In the genomic region with DNA sequence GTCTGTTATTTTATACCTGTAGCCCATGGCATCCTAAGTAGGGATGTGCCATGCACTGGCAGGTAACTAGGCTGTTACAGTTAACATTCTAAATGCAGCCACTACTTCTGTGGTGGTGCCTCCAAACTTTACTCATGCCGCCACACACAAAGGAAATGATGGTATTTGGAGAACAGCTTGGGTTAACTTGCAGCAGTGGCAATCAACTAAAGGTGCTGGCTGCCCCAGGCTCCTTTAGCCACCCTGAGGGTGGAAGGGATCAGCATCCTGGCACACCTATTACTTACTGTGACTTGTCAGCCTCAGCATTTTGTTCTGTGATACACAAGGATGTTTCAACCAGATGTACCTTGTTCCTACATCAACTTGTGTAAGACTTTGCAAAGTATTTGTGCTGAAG, we compare ENCODE assay signal across 2 cellular contexts.
TF ChIP-seq lines count a peak whose summit lies in the region.

No MANE protein-coding gene starts in this region.

TF ChIP-seq in GM23338, 12 proteins besides CTCF, POLR2A, EP300 and RAD21 (continued from another document):
- no peak for TF ChIP-seq REST (IDR thresholded peaks at IDR 0.05; ENCODE audit: unreplicated experiment)
- TF ChIP-seq, protein P1, sequence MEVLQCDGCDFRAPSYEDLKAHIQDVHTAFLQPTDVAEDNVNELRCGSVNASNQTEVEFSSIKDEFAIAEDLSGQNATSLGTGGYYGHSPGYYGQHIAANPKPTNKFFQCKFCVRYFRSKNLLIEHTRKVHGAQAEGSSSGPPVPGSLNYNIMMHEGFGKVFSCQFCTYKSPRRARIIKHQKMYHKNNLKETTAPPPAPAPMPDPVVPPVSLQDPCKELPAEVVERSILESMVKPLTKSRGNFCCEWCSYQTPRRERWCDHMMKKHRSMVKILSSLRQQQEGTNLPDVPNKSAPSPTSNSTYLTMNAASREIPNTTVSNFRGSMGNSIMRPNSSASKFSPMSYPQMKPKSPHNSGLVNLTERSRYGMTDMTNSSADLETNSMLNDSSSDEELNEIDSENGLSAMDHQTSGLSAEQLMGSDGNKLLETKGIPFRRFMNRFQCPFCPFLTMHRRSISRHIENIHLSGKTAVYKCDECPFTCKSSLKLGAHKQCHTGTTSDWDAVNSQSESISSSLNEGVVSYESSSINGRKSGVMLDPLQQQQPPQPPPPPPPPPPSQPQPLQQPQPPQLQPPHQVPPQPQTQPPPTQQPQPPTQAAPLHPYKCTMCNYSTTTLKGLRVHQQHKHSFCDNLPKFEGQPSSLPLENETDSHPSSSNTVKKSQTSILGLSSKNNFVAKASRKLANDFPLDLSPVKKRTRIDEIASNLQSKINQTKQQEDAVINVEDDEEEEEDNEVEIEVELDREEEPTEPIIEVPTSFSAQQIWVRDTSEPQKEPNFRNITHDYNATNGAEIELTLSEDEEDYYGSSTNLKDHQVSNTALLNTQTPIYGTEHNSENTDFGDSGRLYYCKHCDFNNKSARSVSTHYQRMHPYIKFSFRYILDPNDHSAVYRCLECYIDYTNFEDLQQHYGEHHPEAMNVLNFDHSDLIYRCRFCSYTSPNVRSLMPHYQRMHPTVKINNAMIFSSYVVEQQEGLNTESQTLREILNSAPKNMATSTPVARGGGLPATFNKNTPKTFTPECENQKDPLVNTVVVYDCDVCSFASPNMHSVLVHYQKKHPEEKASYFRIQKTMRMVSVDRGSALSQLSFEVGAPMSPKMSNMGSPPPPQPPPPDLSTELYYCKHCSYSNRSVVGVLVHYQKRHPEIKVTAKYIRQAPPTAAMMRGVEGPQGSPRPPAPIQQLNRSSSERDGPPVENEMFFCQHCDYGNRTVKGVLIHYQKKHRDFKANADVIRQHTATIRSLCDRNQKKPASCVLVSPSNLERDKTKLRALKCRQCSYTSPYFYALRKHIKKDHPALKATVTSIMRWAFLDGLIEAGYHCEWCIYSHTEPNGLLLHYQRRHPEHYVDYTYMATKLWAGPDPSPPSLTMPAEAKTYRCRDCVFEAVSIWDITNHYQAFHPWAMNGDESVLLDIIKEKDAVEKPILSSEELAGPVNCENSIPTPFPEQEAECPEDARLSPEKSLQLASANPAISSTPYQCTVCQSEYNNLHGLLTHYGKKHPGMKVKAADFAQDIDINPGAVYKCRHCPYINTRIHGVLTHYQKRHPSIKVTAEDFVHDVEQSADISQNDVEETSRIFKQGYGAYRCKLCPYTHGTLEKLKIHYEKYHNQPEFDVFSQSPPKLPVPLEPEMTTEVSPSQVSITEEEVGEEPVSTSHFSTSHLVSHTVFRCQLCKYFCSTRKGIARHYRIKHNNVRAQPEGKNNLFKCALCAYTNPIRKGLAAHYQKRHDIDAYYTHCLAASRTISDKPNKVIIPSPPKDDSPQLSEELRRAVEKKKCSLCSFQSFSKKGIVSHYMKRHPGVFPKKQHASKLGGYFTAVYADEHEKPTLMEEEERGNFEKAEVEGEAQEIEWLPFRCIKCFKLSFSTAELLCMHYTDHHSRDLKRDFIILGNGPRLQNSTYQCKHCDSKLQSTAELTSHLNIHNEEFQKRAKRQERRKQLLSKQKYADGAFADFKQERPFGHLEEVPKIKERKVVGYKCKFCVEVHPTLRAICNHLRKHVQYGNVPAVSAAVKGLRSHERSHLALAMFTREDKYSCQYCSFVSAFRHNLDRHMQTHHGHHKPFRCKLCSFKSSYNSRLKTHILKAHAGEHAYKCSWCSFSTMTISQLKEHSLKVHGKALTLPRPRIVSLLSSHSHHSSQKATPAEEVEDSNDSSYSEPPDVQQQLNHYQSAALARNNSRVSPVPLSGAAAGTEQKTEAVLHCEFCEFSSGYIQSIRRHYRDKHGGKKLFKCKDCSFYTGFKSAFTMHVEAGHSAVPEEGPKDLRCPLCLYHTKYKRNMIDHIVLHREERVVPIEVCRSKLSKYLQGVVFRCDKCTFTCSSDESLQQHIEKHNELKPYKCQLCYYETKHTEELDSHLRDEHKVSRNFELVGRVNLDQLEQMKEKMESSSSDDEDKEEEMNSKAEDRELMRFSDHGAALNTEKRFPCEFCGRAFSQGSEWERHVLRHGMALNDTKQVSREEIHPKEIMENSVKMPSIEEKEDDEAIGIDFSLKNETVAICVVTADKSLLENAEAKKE (CRISPR knock-in tag; IDR thresholded peaks at IDR 0.05) = no peak
- TF ChIP-seq CREB1 (CRISPR knock-in tag; IDR thresholded peaks at IDR 0.05; ENCODE audit: low read depth) = no peak
- no peak for TF ChIP-seq NANOG (IDR thresholded peaks at IDR 0.05; ENCODE audit: borderline replicate concordance)
- TF ChIP-seq JUNB (IDR thresholded peaks at IDR 0.05; ENCODE audit: unreplicated experiment) = no peak
- no peak for TF ChIP-seq POLR2AphosphoS5 (IDR thresholded peaks at IDR 0.05; ENCODE audit: low read depth)
- no peak for TF ChIP-seq ZNF114 (CRISPR knock-in tag; IDR thresholded peaks at IDR 0.05)

TF ChIP-seq in WTC11, 78 proteins besides CTCF, POLR2A, EP300 and RAD21 (continued from another document):
- TF ChIP-seq ZMAT4 (CRISPR knock-in tag; IDR thresholded peaks at IDR 0.05) (no peak), SMAD4 (CRISPR knock-in tag; IDR thresholded peaks at IDR 0.05) (no peak), TP53 (CRISPR knock-in tag; IDR thresholded peaks at IDR 0.05) (no peak), ZNF416 (CRISPR knock-in tag; IDR thresholded peaks at IDR 0.05) (no peak), NFE2L1 (CRISPR knock-in tag; IDR thresholded peaks at IDR 0.05) (no peak), ZNF396 (CRISPR knock-in tag; IDR thresholded peaks at IDR 0.05; ENCODE audit: borderline replicate concordance) (no peak), GRHL2 (CRISPR knock-in tag; IDR thresholded peaks at IDR 0.05; ENCODE audit: insufficient replicate concordance, severe bottlenecking) (no peak), AFF4 (CRISPR knock-in tag; IDR thresholded peaks at IDR 0.05; ENCODE audit: borderline replicate concordance) (no peak), USF2 (CRISPR knock-in tag; IDR thresholded peaks at IDR 0.05) (no peak), MXD4 (CRISPR knock-in tag; IDR thresholded peaks at IDR 0.05; ENCODE audit: borderline replicate concordance) (no peak)
- TF ChIP-seq, protein P2, sequence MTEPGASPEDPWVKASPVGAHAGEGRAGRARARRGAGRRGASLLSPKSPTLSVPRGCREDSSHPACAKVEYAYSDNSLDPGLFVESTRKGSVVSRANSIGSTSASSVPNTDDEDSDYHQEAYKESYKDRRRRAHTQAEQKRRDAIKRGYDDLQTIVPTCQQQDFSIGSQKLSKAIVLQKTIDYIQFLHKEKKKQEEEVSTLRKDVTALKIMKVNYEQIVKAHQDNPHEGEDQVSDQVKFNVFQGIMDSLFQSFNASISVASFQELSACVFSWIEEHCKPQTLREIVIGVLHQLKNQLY (CRISPR knock-in tag; IDR thresholded peaks at IDR 0.05) = no peak
- TF ChIP-seq, protein P3, sequence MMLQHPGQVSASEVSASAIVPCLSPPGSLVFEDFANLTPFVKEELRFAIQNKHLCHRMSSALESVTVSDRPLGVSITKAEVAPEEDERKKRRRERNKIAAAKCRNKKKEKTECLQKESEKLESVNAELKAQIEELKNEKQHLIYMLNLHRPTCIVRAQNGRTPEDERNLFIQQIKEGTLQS (CRISPR knock-in tag; conservative IDR thresholded peaks at IDR 0.05) = no peak
- TF ChIP-seq, protein P4, sequence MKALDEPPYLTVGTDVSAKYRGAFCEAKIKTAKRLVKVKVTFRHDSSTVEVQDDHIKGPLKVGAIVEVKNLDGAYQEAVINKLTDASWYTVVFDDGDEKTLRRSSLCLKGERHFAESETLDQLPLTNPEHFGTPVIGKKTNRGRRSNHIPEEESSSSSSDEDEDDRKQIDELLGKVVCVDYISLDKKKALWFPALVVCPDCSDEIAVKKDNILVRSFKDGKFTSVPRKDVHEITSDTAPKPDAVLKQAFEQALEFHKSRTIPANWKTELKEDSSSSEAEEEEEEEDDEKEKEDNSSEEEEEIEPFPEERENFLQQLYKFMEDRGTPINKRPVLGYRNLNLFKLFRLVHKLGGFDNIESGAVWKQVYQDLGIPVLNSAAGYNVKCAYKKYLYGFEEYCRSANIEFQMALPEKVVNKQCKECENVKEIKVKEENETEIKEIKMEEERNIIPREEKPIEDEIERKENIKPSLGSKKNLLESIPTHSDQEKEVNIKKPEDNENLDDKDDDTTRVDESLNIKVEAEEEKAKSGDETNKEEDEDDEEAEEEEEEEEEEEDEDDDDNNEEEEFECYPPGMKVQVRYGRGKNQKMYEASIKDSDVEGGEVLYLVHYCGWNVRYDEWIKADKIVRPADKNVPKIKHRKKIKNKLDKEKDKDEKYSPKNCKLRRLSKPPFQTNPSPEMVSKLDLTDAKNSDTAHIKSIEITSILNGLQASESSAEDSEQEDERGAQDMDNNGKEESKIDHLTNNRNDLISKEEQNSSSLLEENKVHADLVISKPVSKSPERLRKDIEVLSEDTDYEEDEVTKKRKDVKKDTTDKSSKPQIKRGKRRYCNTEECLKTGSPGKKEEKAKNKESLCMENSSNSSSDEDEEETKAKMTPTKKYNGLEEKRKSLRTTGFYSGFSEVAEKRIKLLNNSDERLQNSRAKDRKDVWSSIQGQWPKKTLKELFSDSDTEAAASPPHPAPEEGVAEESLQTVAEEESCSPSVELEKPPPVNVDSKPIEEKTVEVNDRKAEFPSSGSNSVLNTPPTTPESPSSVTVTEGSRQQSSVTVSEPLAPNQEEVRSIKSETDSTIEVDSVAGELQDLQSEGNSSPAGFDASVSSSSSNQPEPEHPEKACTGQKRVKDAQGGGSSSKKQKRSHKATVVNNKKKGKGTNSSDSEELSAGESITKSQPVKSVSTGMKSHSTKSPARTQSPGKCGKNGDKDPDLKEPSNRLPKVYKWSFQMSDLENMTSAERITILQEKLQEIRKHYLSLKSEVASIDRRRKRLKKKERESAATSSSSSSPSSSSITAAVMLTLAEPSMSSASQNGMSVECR (CRISPR knock-in tag; IDR thresholded peaks at IDR 0.05; ENCODE audit: borderline replicate concordance) = no peak
